8 cellular contexts compared by ENCODE assay signal in genomic region chr4:244471-244870, GRCh38.
DNase-seq lines count a peak whose midpoint lies in the region; ATAC-seq and TF ChIP-seq lines count a peak whose summit lies in the region.

No MANE protein-coding gene starts in this region.

- H3K9me3 ChIP-seq in heart left ventricle (peaks cover 0 to 37% (median 19%) of the 10 kb centered on the region in 12 donors), smooth muscle cell (replicated peaks; ENCODE audit: low read depth) (peaks cover 14% of the 10 kb centered on the region)

- H3K27me3 ChIP-seq in heart left ventricle (no peaks in the 10 kb centered on the region), foreskin keratinocyte (no peaks in the 10 kb centered on the region), smooth muscle cell (ENCODE audit: low read depth) (no peaks in the 10 kb centered on the region)

- no peaks in the 10 kb centered on the region for H4K20me1 ChIP-seq in smooth muscle cell (ENCODE audit: low read depth)

- no peak overlapping the region for H3K9ac ChIP-seq in smooth muscle cell (ENCODE audit: low read depth)

- H3K36me3 ChIP-seq in heart left ventricle (peaks cover 0 to 5% (median 0%) of the 10 kb centered on the region in 9 donors), smooth muscle cell (ENCODE audit: low read depth) (no peaks in the 10 kb centered on the region)

- no peak overlapping the region for H3K4me2 ChIP-seq in smooth muscle cell

- peak; percentile 64 to 83 (median 73) for TF ChIP-seq CTCF in heart left ventricle (IDR thresholded peaks at IDR 0.05)
- peak; percentile 53 for TF ChIP-seq CTCF in foreskin keratinocyte (conservative IDR thresholded peaks at IDR 0.05)
- peak; percentile 39 for TF ChIP-seq CTCF in smooth muscle cell (IDR thresholded peaks at IDR 0.05; ENCODE audit: borderline replicate concordance, insufficient read depth, poor library complexity, severe bottlenecking)

- no peaks in the 10 kb centered on the region for H3F3A ChIP-seq in smooth muscle cell (ENCODE audit: low read depth)

- H2AFZ ChIP-seq in smooth muscle cell (ENCODE audit: low read depth), result no peak overlapping the region

- intact Hi-C loops in heart left ventricle (cut with DNase I) (loop anchor here in 7 of 10 donors (5.0 to 10.0 kb wide), 7 partner anchors 80 to 430 kb away; partner anchors contain the start of genes ATP5ME (in 3 of the 7), MYL5 (in 3 of the 7), ZNF141 (in 3 of the 7) and PIGG (in 1 of the 7)), Right ventricle myocardium superior (cut with DNase I) (no loop called here)

- H3K27ac ChIP-seq in heart left ventricle (no peak overlapping the region), foreskin keratinocyte (no peak overlapping the region), smooth muscle cell (ENCODE audit: low read depth) (no peak overlapping the region)

- WGBS in heart left ventricle, 4 donors, result 25 to 40% (median 29%) methylated on average over 7 of the region's 7 CpGs
- WGBS in smooth muscle cell (ENCODE audit: low lambda C conversion rate), result 52% methylated on average over 7 of the region's 7 CpGs

- ATAC-seq in heart left ventricle (no peak), Right ventricle myocardium superior (ENCODE audit: poor library complexity) (no peak), foreskin keratinocyte (no peak), GM21529 (IDR thresholded peaks at IDR 0.05; ENCODE audit: unreplicated experiment) (no peak)

- no peak overlapping the region for H3K4me3 ChIP-seq in heart left ventricle
- H3K4me3 ChIP-seq in smooth muscle cell, result no peak overlapping the region

- DNase-seq in heart left ventricle (peak in 3 of 5 donors; percentile 12 to 30 (median 27)), Right ventricle myocardium superior (no peak), NCI-H748 treated with DMSO at 0.1 percent for 48 hours (lab: John Stamatoyannopoulos, UW) (peak; percentile 0), activated T-cell treated with anti-CD3 and anti-CD28 coated beads for 4 hours (peak; percentile 63), foreskin keratinocyte (no peak), smooth muscle cell (lab: John Stamatoyannopoulos, UW; ENCODE audit: unreplicated experiment) (no peak), 8988T (no peak)

- peaks cover 0 to 12% (median 9%) of the 10 kb centered on the region in 12 donors for H3K4me1 ChIP-seq in heart left ventricle
- no peaks in the 10 kb centered on the region for H3K4me1 ChIP-seq in foreskin keratinocyte
- H3K4me1 ChIP-seq in smooth muscle cell (ENCODE audit: low read depth), result no peaks in the 10 kb centered on the region

- no peaks in the 10 kb centered on the region for H3K79me2 ChIP-seq in smooth muscle cell (ENCODE audit: low read depth)

- no peak for TF ChIP-seq POLR2A in heart left ventricle (IDR thresholded peaks at IDR 0.05)

Comparison
In these comparisons a context has a peak if more than half of its experiments do, and no peak if none do; other contexts are left out.
1. DNase-seq: peak in heart left ventricle (3 of 5), NCI-H748 treated with DMSO at 0.1 percent for 48 hours (single experiment) and activated T-cell treated with anti-CD3 and anti-CD28 coated beads for 4 hours (single experiment); none in Right ventricle myocardium superior (single experiment), foreskin keratinocyte (0 of 2), smooth muscle cell (single experiment) and 8988T (single experiment).
2. Peak in every context shown above with its lines, with median percentiles within 50 percentile points of each other: CTCF ChIP-seq.